ENCODE assay signal across 21 cellular contexts in genomic region chr1:57369889-57370288, GRCh38. TPM values are rescaled to one million over a fixed set of nuclear protein-coding genes. Genes with fewer than 3 reads are reported as not detected.
"Had no signal": no experiment of that assay in that cellular context is flagged by ENCODE, and none has a peak within 500 bp of the region (broad histone marks: within the 10 kb centered on the region; RNA-seq: fewer than 3 reads in every experiment).

No MANE protein-coding gene starts in this region.

- H3K4me3 ChIP-seq: MG63, SJSA1 had no signal

- DNase-seq: IMR-90, Karpas-422, KG1, MG63, NCI-H1092, NCI-H1105 treated with DMSO at 0.1 percent for 48 hours, NCI-H1417 treated with DMSO at 0.1 percent for 48 hours, NCI-H146, NCI-H1694 treated with DMSO at 0.1 percent for 48 hours, NCI-H1930, NCI-H2081, NCI-H2107, NCI-H2227 treated with DMSO at 0.1 percent for 48 hours, NCI-H524, NCI-H526 treated with DMSO at 0.1 percent for 48 hours, NCI-H748 treated with DMSO at 0.1 percent for 48 hours, Right ventricle myocardium superior, RPMI8226, SIG-M5 had no signal

- H3K9me3 ChIP-seq: MG63, SJSA1 had no signal

- H3K4me1 ChIP-seq: SJSA1 had no signal

- H3K27me3 ChIP-seq: MG63, SJSA1 had no signal

- H3K27ac ChIP-seq: SJSA1 had no signal

- H3K36me3 ChIP-seq: MG63, SJSA1 had no signal

RNA-seq across cellular contexts. Expression of gene DAB1, which starts 54.0 kb away (rescaled TPM):
- total RNA-seq: HT1080, SJSA1 had no signal
